16 cellular contexts compared by ENCODE assay signal in the genomic region with DNA sequence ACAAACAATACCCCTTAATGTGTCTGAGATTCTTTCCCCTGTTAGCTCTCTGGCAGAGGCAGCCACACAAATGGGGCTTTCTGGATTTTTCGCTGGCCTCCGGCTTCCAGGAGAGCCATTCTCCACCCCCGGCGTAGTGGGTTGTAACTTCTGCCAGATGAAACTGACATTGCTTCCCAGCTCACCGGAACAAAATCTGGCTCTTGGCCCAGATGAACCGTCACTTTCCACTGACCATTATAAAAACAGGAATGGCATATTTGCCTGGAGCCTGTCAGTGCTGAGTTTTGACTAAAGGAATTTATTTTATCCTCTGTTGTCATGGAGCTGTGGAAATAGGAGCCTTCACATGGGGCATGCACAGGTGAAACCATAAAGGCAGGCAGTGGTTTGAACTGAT.
DNase-seq lines count a peak whose midpoint lies in the region; ATAC-seq, FAIRE-seq and TF ChIP-seq lines count a peak whose summit lies in the region.
"Had no signal": no experiment of that assay in that cellular context is flagged by ENCODE, and none has a peak within 500 bp of the region (broad histone marks: within the 10 kb centered on the region; RNA-seq: fewer than 3 reads in every experiment).

No MANE protein-coding gene starts in this region.

- DNase-seq in ACHN (peak; percentile 29), HFFc6 (peak; percentile 59), astrocyte (ENCODE audit: low read depth) (peak; percentile 20), hepatic stellate cell (ENCODE audit: low spot score) (peak; percentile 34), left lobe of liver (ENCODE audit: low spot score) (no peak), testis (no peak)
- DNase-seq in stimulated activated CD4-positive, alpha-beta T cell treated with anti-CD3 and anti-CD28 coated beads, Interleukin-4, amount 100 ng/mL, for 1 hour: no peak
- DNase-seq: activated T-cell treated with anti-CD3 and anti-CD28 coated beads, Interleukin-2, amount 50 U/mL, for 24 hours; KG1; naive thymus-derived CD8-positive, alpha-beta T cell; NCI-H2171 had no signal

- H3K36me3 Mint-ChIP-seq in HFFc6 (ENCODE audit: low read depth) (no peaks in the 10 kb centered on the region), astrocyte (ENCODE audit: low read depth, unreplicated experiment) (peaks cover 2% of the 10 kb centered on the region)

- H3K9me3 ChIP-seq in astrocyte (ENCODE audit: insufficient read depth, low read depth, low read length) (no peaks in the 10 kb centered on the region), testis (no peaks in the 10 kb centered on the region)
- H3K9me3 ChIP-seq: SJSA1, vagina had no signal

- H3K79me2 ChIP-seq in astrocyte (ENCODE audit: insufficient read depth, low read length): no peaks in the 10 kb centered on the region

- H3K27ac Mint-ChIP-seq in HFFc6 (no peak overlapping the region; the same call in 1 of the 2 replicates), astrocyte (ENCODE audit: unreplicated experiment) (no peak overlapping the region)
- H3K27ac Mint-ChIP-seq: activated T-cell treated with anti-CD3 and anti-CD28 coated beads, Interleukin-2, amount 50 U/mL, for 24 hours; naive thymus-derived CD8-positive, alpha-beta T cell had no signal

- TF ChIP-seq CTCF in HFFc6 (IDR thresholded peaks at IDR 0.05) (no peak), astrocyte (IDR thresholded peaks at IDR 0.05; ENCODE audit: insufficient read depth, low read depth, low read length) (no peak), testis (IDR thresholded peaks at IDR 0.05) (no peak)

- peaks cover 13% of the 10 kb centered on the region for H3K27me3 Mint-ChIP-seq in HFFc6 (ENCODE audit: insufficient read depth)
- H3K27me3 Mint-ChIP-seq in astrocyte (ENCODE audit: low read depth, unreplicated experiment): peaks cover 7% of the 10 kb centered on the region

- FAIRE-seq in astrocyte (lab: Jason Lieb, UNC): no peak

- H3K27ac ChIP-seq in astrocyte (ENCODE audit: low read depth, low read length): no peak overlapping the region
- H3K27ac ChIP-seq in testis: no peak overlapping the region
- H3K27ac ChIP-seq: BLaER1 treated with 17β-estradiol and CSF1 and Interleukin-3, amounts not matched to agents 10 nM and 100 nM; body of pancreas; SJSA1; vagina had no signal

- H3K4me1 Mint-ChIP-seq in HFFc6 (ENCODE audit: low read depth) (peaks cover 6% of the 10 kb centered on the region), astrocyte (ENCODE audit: low read depth, unreplicated experiment) (peaks cover 4% of the 10 kb centered on the region)
- H3K4me1 Mint-ChIP-seq: naive thymus-derived CD8-positive, alpha-beta T cell had no signal

- ATAC-seq in HG03025 (IDR thresholded peaks at IDR 0.05; ENCODE audit: low FRiP score, unreplicated experiment): no peak
- no peak for ATAC-seq in left lobe of liver
- ATAC-seq: body of pancreas; naive thymus-derived CD8-positive, alpha-beta T cell had no signal

- peak overlapping the region; percentile 46 for H3K4me3 Mint-ChIP-seq in HFFc6
- no peak overlapping the region for H3K4me3 Mint-ChIP-seq in astrocyte (ENCODE audit: unreplicated experiment)
- H3K4me3 Mint-ChIP-seq: activated T-cell treated with anti-CD3 and anti-CD28 coated beads, Interleukin-2, amount 50 U/mL, for 24 hours; naive thymus-derived CD8-positive, alpha-beta T cell had no signal

- in situ Hi-C loops in ACHN (cut with HindIII; ENCODE audit: low pct_ligation_motif_present, low pct_unique_long_range_greater_than_20kb, low sequenced_read_pairs): no loop called here

- no peak overlapping the region for H3K9ac ChIP-seq in astrocyte (ENCODE audit: low read length)
- H3K9ac ChIP-seq: BLaER1 treated with 17β-estradiol and CSF1 and Interleukin-3, amounts not matched to agents 10 nM and 100 nM had no signal

- H3K36me3 ChIP-seq in astrocyte (ENCODE audit: insufficient read depth, low read length): no peaks in the 10 kb centered on the region
- H3K36me3 ChIP-seq in testis (ENCODE audit: low read depth, missing control alignments): no peaks in the 10 kb centered on the region
- H3K36me3 ChIP-seq: BLaER1 treated with 17β-estradiol and CSF1 and Interleukin-3, amounts not matched to agents 10 nM and 100 nM; SJSA1; vagina had no signal

- H2AFZ ChIP-seq in astrocyte (ENCODE audit: low read depth, low read length): peak overlapping the region; percentile 21

- no peak for TF ChIP-seq POLR2A in testis (IDR thresholded peaks at IDR 0.05)

- H3K4me2 ChIP-seq in astrocyte (ENCODE audit: low read length): peak overlapping the region; percentile 76
- H3K4me2 ChIP-seq: BLaER1 treated with 17β-estradiol and CSF1 and Interleukin-3, amounts not matched to agents 10 nM and 100 nM had no signal

- H3K27me3 ChIP-seq in astrocyte (ENCODE audit: insufficient read depth, low read length): no peaks in the 10 kb centered on the region
- H3K27me3 ChIP-seq in testis: no peaks in the 10 kb centered on the region
- H3K27me3 ChIP-seq: BLaER1 treated with 17β-estradiol and CSF1 and Interleukin-3, amounts not matched to agents 10 nM and 100 nM; body of pancreas; SJSA1; vagina had no signal

- no peaks in the 10 kb centered on the region for H4K20me1 ChIP-seq in astrocyte (ENCODE audit: insufficient read depth, low read length)
- H4K20me1 ChIP-seq: BLaER1 treated with 17β-estradiol and CSF1 and Interleukin-3, amounts not matched to agents 10 nM and 100 nM had no signal

- H3K4me3 ChIP-seq in astrocyte (ENCODE audit: insufficient read depth, low read depth, low read length): no peak overlapping the region
- no peak overlapping the region for H3K4me3 ChIP-seq in testis
- H3K4me3 ChIP-seq: BLaER1 treated with 17β-estradiol and CSF1 and Interleukin-3, amounts not matched to agents 10 nM and 100 nM; body of pancreas; SJSA1; vagina had no signal

- peaks cover 4% of the 10 kb centered on the region for H3K4me1 ChIP-seq in astrocyte (ENCODE audit: insufficient read depth, low read length)
- no peaks in the 10 kb centered on the region for H3K4me1 ChIP-seq in testis
- H3K4me1 ChIP-seq: body of pancreas, SJSA1, vagina had no signal

- H3K9me3 Mint-ChIP-seq in HFFc6 (peaks cover 5% of the 10 kb centered on the region; the same call in 1 of the 2 replicates), astrocyte (ENCODE audit: unreplicated experiment) (peaks cover 5% of the 10 kb centered on the region)

- WGBS in testis, 2 donors: 24 to 53% methylated on average over 4 to 6 of the region's 6 CpGs

- intact Hi-C loops in testis (cut with DNase I; ENCODE audit: low total_unique reads): no loop called here

Comparison
In these comparisons a context has a peak if more than half of its experiments do, and no peak if none do; other contexts are left out.
1. DNase-seq: peak in ACHN (single experiment), HFFc6 (single experiment), astrocyte (single experiment) and hepatic stellate cell (single experiment); none in left lobe of liver (single experiment), testis (single experiment) and stimulated activated CD4-positive, alpha-beta T cell treated with anti-CD3 and anti-CD28 coated beads, Interleukin-4, amount 100 ng/mL, for 1 hour (single experiment).